ENCODE assay signal across 20 cellular contexts in the genomic region with DNA sequence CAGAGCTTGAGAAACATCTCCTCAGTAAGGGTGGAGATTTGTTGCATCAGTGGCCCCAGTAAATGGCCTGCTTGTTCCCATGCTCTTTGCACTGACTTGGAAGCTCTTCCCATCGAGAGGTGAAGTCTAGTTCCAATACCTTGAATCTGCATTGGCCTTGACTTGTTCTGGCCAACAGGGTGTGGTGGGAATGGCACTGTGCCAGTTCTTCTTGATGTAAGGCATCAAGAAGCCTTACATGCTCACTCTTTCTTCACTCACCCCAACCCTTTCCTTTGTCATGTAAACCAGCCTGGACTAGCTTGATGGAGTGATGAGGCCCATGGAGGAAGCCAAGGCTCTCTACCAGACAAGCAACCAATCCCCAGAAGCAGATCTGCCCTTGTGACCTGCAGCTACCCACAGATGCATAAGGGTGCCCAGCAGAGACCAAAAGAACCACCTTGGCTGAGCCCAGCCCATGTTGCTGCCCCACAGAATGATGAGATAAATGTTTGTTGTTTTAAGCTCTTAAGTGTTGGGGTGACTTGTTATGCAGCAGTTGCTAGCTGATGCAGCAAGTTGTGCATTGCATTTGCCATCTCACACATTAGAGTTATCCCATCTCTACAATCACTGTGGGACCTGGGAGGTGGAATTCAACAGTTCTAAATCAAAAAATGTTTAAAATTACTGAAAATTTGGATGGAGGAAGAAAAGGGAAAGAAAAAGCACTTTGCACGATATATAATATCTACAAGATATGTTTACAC. TPM values are rescaled to one million over a fixed set of nuclear protein-coding genes. Genes with fewer than 3 reads are reported as not detected.
A peak's percentile ranks its signal among the peaks of the same experiment; 100 is the strongest.
DNase-seq lines count a peak whose midpoint lies in the region; FAIRE-seq and TF ChIP-seq lines count a peak whose summit lies in the region.
"Had no signal": no experiment of that assay in that cellular context is flagged by ENCODE, and none has a peak within 500 bp of the region (broad histone marks: within the 10 kb centered on the region; RNA-seq: fewer than 3 reads in every experiment).

No MANE protein-coding gene starts in this region.

- TF ChIP-seq POLR2A in GM12891 (IDR thresholded peaks at IDR 0.05; ENCODE audit: low read depth, low read length): no peak

- 72 to 83% methylated on average over 2 of the region's 2 CpGs for WGBS in esophagus, 2 donors

- H3K27ac ChIP-seq in esophagus (ENCODE audit: low read depth in 2 of 2, low read length in 1 of 2): peak overlapping the region; percentile 22 to 87
- H3K27ac ChIP-seq: KMS-11, SJSA1 had no signal

- H3K36me3 ChIP-seq in esophagus (ENCODE audit: control insufficient read depth in 2 of 2, insufficient read depth in 2 of 2, low read length in 1 of 2): no peaks in the 10 kb centered on the region
- H3K36me3 ChIP-seq: MG63, SJSA1 had no signal

- H3K4me1 ChIP-seq in esophagus (ENCODE audit: control insufficient read depth in 2 of 2, insufficient read depth in 2 of 2, low read length in 1 of 2): peaks cover 3 to 12% of the 10 kb centered on the region in 2 donors
- H3K4me1 ChIP-seq: SJSA1 had no signal

- peak; percentile 62 for FAIRE-seq in GM12891 (lab: Jason Lieb, UNC)
- FAIRE-seq: D721Med had no signal

- DNase-seq in GM12891 (ENCODE audit: insufficient read length, low spot score) (no peak), NCI-H69 (lab: John Stamatoyannopoulos, UW) (peak; percentile 4), mesenteric fat pad (ENCODE audit: low spot score) (peak; percentile 47), NCI-H2081 (lab: John Stamatoyannopoulos, UW) (no peak), NCI-H82 treated with DMSO at 0.1 percent for 48 hours (lab: John Stamatoyannopoulos, UW; ENCODE audit: unreplicated experiment) (no peak)
- DNase-seq in activated CD4-positive, CD25-positive, alpha-beta regulatory T cell treated with anti-CD3 and anti-CD28 coated beads, Interleukin-2, amount 50 U/mL, for 72 hours: no peak
- DNase-seq: ACHN; CD4-positive, alpha-beta T cell; GF-D8; HFFc6; MG63; NCI-H1092 treated with DMSO at 0.1 percent for 48 hours; NCI-H1694; OCI-M1; RPMI8226 had no signal

- peaks cover 0 to 6% of the 10 kb centered on the region in 2 donors for H3K9me3 ChIP-seq in esophagus (ENCODE audit: control insufficient read depth in 2 of 2, insufficient read depth in 1 of 2, low read depth in 1 of 2, low read length in 1 of 2)

- H3K4me3 ChIP-seq in esophagus (ENCODE audit: low read depth in 1 of 2, low read length in 2 of 2): no peak overlapping the region
- H3K4me3 ChIP-seq: GM23338, MG63, SJSA1 had no signal

- H3K27me3 ChIP-seq in esophagus (ENCODE audit: control insufficient read depth in 1 of 2, insufficient read depth in 2 of 2, low read length in 2 of 2): no peaks in the 10 kb centered on the region
- H3K27me3 ChIP-seq: MG63, SJSA1 had no signal

TF ChIP-seq in GM12891, 5 proteins besides CTCF, POLR2A, EP300 and RAD21:
- TF ChIP-seq SPI1 (IDR thresholded peaks at IDR 0.05; ENCODE audit: low read depth, low read length): no peak

RNA-seq across cellular contexts. Expression of a gene that starts 11.1 kb away (rescaled TPM):
- 49.8 TPM for polyA plus RNA-seq in GM12891 (2012; ENCODE audit: low read depth, missing spikeins)
- 10 to 100 TPM; 78.0 to 99.1 TPM for polyA plus RNA-seq in esophagus
- 301 TPM for total RNA-seq in mesenteric fat pad

Comparison
In these comparisons a context has a peak if more than half of its experiments do, and no peak if none do; other contexts are left out.
1. DNase-seq: peak in NCI-H69 (single experiment) and mesenteric fat pad (single experiment); none in GM12891 (single experiment), NCI-H2081 (0 of 2), NCI-H82 treated with DMSO at 0.1 percent for 48 hours (single experiment) and activated CD4-positive, CD25-positive, alpha-beta regulatory T cell treated with anti-CD3 and anti-CD28 coated beads, Interleukin-2, amount 50 U/mL, for 72 hours (single experiment).